12 cellular contexts compared by ENCODE assay signal in the genomic region with DNA sequence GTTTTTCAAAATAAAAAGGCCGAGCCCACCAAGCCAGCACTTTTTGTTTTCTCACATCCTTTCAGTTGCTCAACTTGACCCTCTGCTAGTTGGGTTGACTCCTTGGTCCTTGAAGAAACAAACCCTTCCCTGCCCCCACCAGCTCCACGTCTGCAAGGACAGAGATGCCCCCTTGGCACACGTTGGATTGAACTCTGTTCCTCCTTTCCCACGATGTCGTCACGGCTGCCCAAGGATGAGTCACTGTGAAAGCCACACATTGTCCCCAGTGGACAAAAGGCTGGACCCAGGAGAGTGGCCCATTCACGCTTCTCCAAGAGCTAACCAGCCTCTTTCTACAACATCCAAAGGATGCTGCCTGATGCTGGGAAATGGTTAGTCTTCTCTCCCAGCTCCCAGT. TPM values are rescaled to one million over a fixed set of nuclear protein-coding genes. Genes with fewer than 3 reads are reported as not detected.
DNase-seq lines count a peak whose midpoint lies in the region; ATAC-seq, FAIRE-seq and TF ChIP-seq lines count a peak whose summit lies in the region.
"Had no signal": no experiment of that assay in that cellular context is flagged by ENCODE, and none has a peak within 500 bp of the region (broad histone marks: within the 10 kb centered on the region; RNA-seq: fewer than 3 reads in every experiment).

No MANE protein-coding gene starts in this region.

- in situ Hi-C loops in HepG2 (cut with HindIII; ENCODE audit: extremely low pct_ligation_motif_present, low pct_unique_long_range_greater_than_20kb), result no loop called here

- H3K27ac ChIP-seq in HepG2 (ENCODE audit: extremely low read length, insufficient read depth, low read length), result no peak overlapping the region
- H3K27ac ChIP-seq in right lobe of liver, result no peak overlapping the region
- H3K27ac ChIP-seq in layer of hippocampus (ENCODE audit: low read depth, low read length), result peak overlapping the region; percentile 53
- H3K27ac ChIP-seq in CD4-positive, alpha-beta memory T cell (ENCODE audit: low read depth, low read length), result no peak overlapping the region
- H3K27ac ChIP-seq: neural progenitor cell, vagina had no signal

- no peak overlapping the region for H3K4me3 ChIP-seq in HepG2 (replicated peaks in 1 of 3; ENCODE audit: insufficient read depth in 1 of 3, low read depth in 2 of 3, low read length in 3 of 3)
- H3K4me3 ChIP-seq in right lobe of liver, result no peak overlapping the region
- H3K4me3 ChIP-seq in CD4-positive, alpha-beta memory T cell (ENCODE audit: low read length in 2 of 2), result no peak overlapping the region
- H3K4me3 ChIP-seq: neural progenitor cell, vagina had no signal

- H3K36me3 ChIP-seq in HepG2 (replicated peaks in 1 of 2; ENCODE audit: control insufficient read depth in 1 of 2, insufficient read depth in 2 of 2, low read length in 2 of 2), result no peaks in the 10 kb centered on the region
- no peaks in the 10 kb centered on the region for H3K36me3 ChIP-seq in right lobe of liver
- H3K36me3 ChIP-seq in CD4-positive, alpha-beta memory T cell (ENCODE audit: insufficient read depth, low read length), result no peaks in the 10 kb centered on the region
- H3K36me3 ChIP-seq: neural progenitor cell, vagina had no signal

- H3K9ac ChIP-seq in HepG2 (ENCODE audit: insufficient read depth, low read depth, low read length), result no peak overlapping the region
- H3K9ac ChIP-seq: neural progenitor cell had no signal

- no peak for TF ChIP-seq CTCF in HepG2 (CRISPR knock-in tag; IDR thresholded peaks at IDR 0.05)
- TF ChIP-seq CTCF in right lobe of liver (IDR thresholded peaks at IDR 0.05), result no peak
- TF ChIP-seq CTCF in osteocyte (IDR thresholded peaks at IDR 0.05), result no peak

- H3K4me1 ChIP-seq in HepG2 (ENCODE audit: insufficient read depth, low read length) (peaks cover 20% of the 10 kb centered on the region), right lobe of liver (no peaks in the 10 kb centered on the region)
- H3K4me1 ChIP-seq in CD4-positive, alpha-beta memory T cell (ENCODE audit: insufficient read depth, low read length), result no peaks in the 10 kb centered on the region

- DNase-seq in HepG2 (ENCODE audit: low spot score) (peak; percentile 24), right lobe of liver (no peak), anterior cingulate cortex (lab: John Stamatoyannopoulos, UW) (peak in 54 of 58 donors; percentile 14 to 91 (median 66)), urothelium cell line (ENCODE audit: low spot score) (peak; percentile 37), osteocyte (ENCODE audit: extremely low spot score, unreplicated experiment) (no peak)
- DNase-seq in CD4-positive, alpha-beta memory T cell, result no peak
- DNase-seq: NCI-H82, T-helper 9 cell had no signal

- CTCF ChIA-PET in HepG2 (lab: Yijun Ruan, JAX; ENCODE audit: low intra/inter-chr PET ratio, low total read pairs), result no interaction called here
- CTCF ChIA-PET in CD4-positive, alpha-beta memory T cell (lab: Charles Lee; ENCODE audit: partially characterized antibody), result no interaction called here

- peak; percentile 52; the same call in 2 of the 3 replicates for ATAC-seq in HepG2
- no peak for ATAC-seq in right lobe of liver
- no peak for ATAC-seq in HG02763 (IDR thresholded peaks at IDR 0.05; ENCODE audit: unreplicated experiment)

- POLR2A ChIA-PET in HepG2 (lab: Yijun Ruan, JAX), result interaction anchor here (0.6 kb wide), 1 partner anchor 198 kb away, joined by 3 read pairs; no protein-coding TSS in a partner anchor
- POLR2A ChIA-PET in CD4-positive, alpha-beta memory T cell (lab: Charles Lee; ENCODE audit: partially characterized antibody), result no interaction called here

- no peaks in the 10 kb centered on the region for H3K27me3 Mint-ChIP-seq in osteocyte (ENCODE audit: unreplicated experiment)
- peaks cover 6 to 8% of the 10 kb centered on the region in 2 donors for H3K27me3 Mint-ChIP-seq in CD4-positive, alpha-beta memory T cell

- no peak overlapping the region for H2AFZ ChIP-seq in HepG2 (ENCODE audit: low read length)
- H2AFZ ChIP-seq: neural progenitor cell had no signal

- TF ChIP-seq EP300 in HepG2 (IDR thresholded peaks at IDR 0.05; ENCODE audit: low read depth in 2 of 2, low read length in 2 of 2) (no peak), HepG2 (CRISPR knock-in tag; IDR thresholded peaks at IDR 0.05; ENCODE audit: borderline replicate concordance) (no peak)

- no peaks in the 10 kb centered on the region for H4K20me1 ChIP-seq in HepG2 (ENCODE audit: insufficient read depth, low read length)

- H3K9me3 Mint-ChIP-seq in osteocyte (ENCODE audit: unreplicated experiment), result no peaks in the 10 kb centered on the region
- H3K9me3 Mint-ChIP-seq in CD4-positive, alpha-beta memory T cell, result peaks cover 0 to 2% (median 0%) of the 10 kb centered on the region in 8 donors
- H3K9me3 Mint-ChIP-seq: neural progenitor cell had no signal

- no peaks in the 10 kb centered on the region for H3K9me3 ChIP-seq in HepG2 (ENCODE audit: low read length)
- no peaks in the 10 kb centered on the region for H3K9me3 ChIP-seq in right lobe of liver
- H3K9me3 ChIP-seq in CD4-positive, alpha-beta memory T cell (ENCODE audit: control insufficient read depth in 1 of 2, low read length in 2 of 2), result no peaks in the 10 kb centered on the region
- H3K9me3 ChIP-seq: vagina had no signal

- peak overlapping the region; percentile 16; the same call in 1 of the 2 replicates for H3K4me2 ChIP-seq in HepG2 (ENCODE audit: low read depth, low read length)
- H3K4me2 ChIP-seq: neural progenitor cell had no signal

- no peak for TF ChIP-seq POLR2A in HepG2 (IDR thresholded peaks at IDR 0.05; ENCODE audit: insufficient read depth in 1 of 2, low read depth in 2 of 2, low read length in 2 of 2)
- no peak for TF ChIP-seq POLR2A in right lobe of liver (IDR thresholded peaks at IDR 0.05)

- intact Hi-C loops in HepG2 (cut with micrococcal nuclease; ENCODE audit: unreplicated experiment), result no loop called here
- intact Hi-C loops in right lobe of liver (cut with DNase I), result no loop called here
- intact Hi-C loops in CD4-positive, alpha-beta memory T cell (cut with micrococcal nuclease), result no loop called here

- FAIRE-seq in HepG2 (lab: Jason Lieb, UNC) (no peak), urothelium cell line (lab: Jason Lieb, UNC) (no peak)

- no peaks in the 10 kb centered on the region for H3K36me3 Mint-ChIP-seq in osteocyte (ENCODE audit: unreplicated experiment)
- no peaks in the 10 kb centered on the region for H3K36me3 Mint-ChIP-seq in CD4-positive, alpha-beta memory T cell
- H3K36me3 Mint-ChIP-seq: neural progenitor cell had no signal

- no TSS peak for BruUV-seq in HepG2 (replicated peaks; lab: Mats Ljungman, UMichigan)

- H3K4me3 Mint-ChIP-seq in osteocyte (ENCODE audit: unreplicated experiment), result no peak overlapping the region
- no peak overlapping the region for H3K4me3 Mint-ChIP-seq in CD4-positive, alpha-beta memory T cell
- H3K4me3 Mint-ChIP-seq: neural progenitor cell had no signal

- TF ChIP-seq RAD21 in HepG2 (CRISPR knock-in tag; IDR thresholded peaks at IDR 0.05), result no peak

- H3K79me2 ChIP-seq in HepG2 (ENCODE audit: insufficient read depth, low read length), result no peaks in the 10 kb centered on the region

- no peak overlapping the region for H3K27ac Mint-ChIP-seq in osteocyte (ENCODE audit: unreplicated experiment)
- H3K27ac Mint-ChIP-seq in CD4-positive, alpha-beta memory T cell, result no peak overlapping the region

- WGBS in HepG2 (ENCODE audit: low lambda C conversion rate), result 56% methylated on average over 7 of the region's 7 CpGs
- WGBS in right lobe of liver (ENCODE audit: insufficient coverage, low coverage, low lambda C conversion rate, missing lambda C conversion rate), result 32% methylated on average over 7 of the region's 7 CpGs

- H3K4me1 Mint-ChIP-seq in osteocyte (ENCODE audit: unreplicated experiment), result peaks cover 14% of the 10 kb centered on the region
- H3K4me1 Mint-ChIP-seq in CD4-positive, alpha-beta memory T cell, result peaks cover 0 to 1% (median 0%) of the 10 kb centered on the region in 4 donors

- H3K27me3 ChIP-seq in HepG2 (ENCODE audit: control insufficient read depth in 1 of 2, insufficient read depth in 2 of 2, low read length in 2 of 2), result no peaks in the 10 kb centered on the region
- no peaks in the 10 kb centered on the region for H3K27me3 ChIP-seq in right lobe of liver
- no peaks in the 10 kb centered on the region for H3K27me3 ChIP-seq in layer of hippocampus (ENCODE audit: control insufficient read depth, insufficient read depth, low read length)
- H3K27me3 ChIP-seq in CD4-positive, alpha-beta memory T cell (ENCODE audit: insufficient read depth, low read length), result no peaks in the 10 kb centered on the region
- H3K27me3 ChIP-seq: neural progenitor cell, vagina had no signal

TF ChIP-seq in HepG2, 621 proteins besides CTCF, POLR2A, EP300 and RAD21 (continues in another document):
- TF ChIP-seq MXD4 (CRISPR knock-in tag; IDR thresholded peaks at IDR 0.05), result no peak

RNA-seq across cellular contexts. Expression of a gene that starts 43.0 kb away (rescaled TPM):
- total RNA-seq in HepG2 (2016; rRNA removed; fragmentation: Illumina TruSeq; extraction: Trizol) (0.09 TPM in 1 of 2 replicates, not detected in the other), right lobe of liver (under 1 TPM in 1 of 6 experiments, not detected in 5; 0.09 TPM), osteocyte (not detected in 2 replicates)
- not detected in 2 replicates for total RNA-seq in HepG2 (2016; cell fraction: cytosol; rRNA removed; fragmentation: Illumina TruSeq; extraction: Trizol; ENCODE audit: low read depth)
- total RNA-seq in HepG2 (2016; cell fraction: insoluble cytoplasmic fraction; rRNA removed; fragmentation: Illumina TruSeq; extraction: Trizol), result 0.04 TPM in 1 of 2 replicates, not detected in the other
- 0.12 TPM in 1 of 2 replicates, not detected in the other for total RNA-seq in HepG2 (2016; cell fraction: membrane; rRNA removed; fragmentation: Illumina TruSeq; extraction: Trizol)
- not detected in 2 replicates for total RNA-seq in HepG2 (2016; cell fraction: nucleus; rRNA removed; fragmentation: Illumina TruSeq; extraction: Trizol)
- 0.16 and 0.25 TPM in 2 replicates for polyA plus RNA-seq in HepG2 (2011; rRNA removed)
- 0.08 and 0.09 TPM in 2 replicates for polyA plus RNA-seq in HepG2 (2011; cell fraction: cytosol; rRNA removed)
- 0.06 and 0.14 TPM in 2 replicates for polyA plus RNA-seq in HepG2 (2011; cell fraction: nucleus; rRNA removed)
- not detected in 2 replicates for polyA plus RNA-seq in HepG2 (2012)
- not detected in 2 replicates for polyA plus RNA-seq in HepG2 (2016; cell fraction: cytosol; fragmentation: Illumina TruSeq; extraction: Trizol; ENCODE audit: low read depth)
- polyA plus RNA-seq in HepG2 (2016; cell fraction: insoluble cytoplasmic fraction; fragmentation: Illumina TruSeq; extraction: Trizol; ENCODE audit: low read depth), result not detected in 2 replicates
- polyA plus RNA-seq in HepG2 (2016; cell fraction: membrane; fragmentation: Illumina TruSeq; extraction: Trizol; ENCODE audit: low read depth), result not detected in 2 replicates
- polyA plus RNA-seq in HepG2 (2016; cell fraction: nucleus; fragmentation: Illumina TruSeq; extraction: Trizol; ENCODE audit: insufficient read depth, low read depth), result not detected in 2 replicates
- 0.26 and 0.35 TPM in 2 replicates for polyA minus RNA-seq in HepG2 (2011; rRNA and poly(A)+ RNA removed; ENCODE audit: low replicate concordance)
- not detected in 2 replicates for polyA minus RNA-seq in HepG2 (2011; cell fraction: cytosol; rRNA and poly(A)+ RNA removed)
- polyA minus RNA-seq in HepG2 (2011; cell fraction: nucleus; rRNA and poly(A)+ RNA removed), result 0.13 TPM in 1 of 2 replicates, not detected in the other
- not detected for total RNA-seq in CD4-positive, alpha-beta memory T cell
- polyA plus RNA-seq in CD4-positive, alpha-beta memory T cell, result not detected
- total RNA-seq: vagina had no signal

Comparison
In these comparisons a context has a peak if more than half of its experiments do, and no peak if none do; other contexts are left out.
1. DNase-seq: peak in HepG2 (single experiment), anterior cingulate cortex (54 of 58) and urothelium cell line (single experiment); none in right lobe of liver (0 of 3), osteocyte (single experiment) and CD4-positive, alpha-beta memory T cell (0 of 5).